In genomic region chr6:146127447-146128215, GRCh38 we compare ENCODE assay signal across 24 cellular contexts.
DNase-seq lines count a peak whose midpoint lies in the region; ATAC-seq, FAIRE-seq and TF ChIP-seq lines count a peak whose summit lies in the region.
"Had no signal": no experiment of that assay in that cellular context is flagged by ENCODE, and none has a peak within 500 bp of the region (broad histone marks: within the 10 kb centered on the region; RNA-seq: fewer than 3 reads in every experiment).

No MANE protein-coding gene starts in this region.

- H3K27ac ChIP-seq in HepG2 (ENCODE audit: extremely low read length, insufficient read depth, low read length) (no peak overlapping the region), right lobe of liver (no peak overlapping the region)
- H3K27ac ChIP-seq: 22Rv1; BLaER1 treated with 17β-estradiol and CSF1 and Interleukin-3, amounts not matched to agents 10 nM and 100 nM had no signal

- H3K36me3 ChIP-seq in HepG2 (replicated peaks in 1 of 2; ENCODE audit: control insufficient read depth in 1 of 2, insufficient read depth in 2 of 2, low read length in 2 of 2) (no peaks in the 10 kb centered on the region), right lobe of liver (no peaks in the 10 kb centered on the region)
- H3K36me3 ChIP-seq: BE2C; BLaER1 treated with 17β-estradiol and CSF1 and Interleukin-3, amounts not matched to agents 10 nM and 100 nM had no signal

- no peaks in the 10 kb centered on the region for H3K79me2 ChIP-seq in HepG2 (ENCODE audit: insufficient read depth, low read length)

- no peak overlapping the region for H3K4me3 ChIP-seq in HepG2 (replicated peaks in 1 of 3; ENCODE audit: insufficient read depth in 1 of 3, low read depth in 2 of 3, low read length in 3 of 3)
- no peak overlapping the region for H3K4me3 ChIP-seq in right lobe of liver
- H3K4me3 ChIP-seq: BLaER1 treated with 17β-estradiol and CSF1 and Interleukin-3, amounts not matched to agents 10 nM and 100 nM had no signal

- no peak overlapping the region for H3K4me2 ChIP-seq in HepG2 (ENCODE audit: low read depth, low read length)
- H3K4me2 ChIP-seq: BLaER1 treated with 17β-estradiol and CSF1 and Interleukin-3, amounts not matched to agents 10 nM and 100 nM had no signal

- TF ChIP-seq RAD21 in HepG2 (CRISPR knock-in tag; IDR thresholded peaks at IDR 0.05), result no peak

- in situ Hi-C loops in HepG2 (cut with HindIII; ENCODE audit: extremely low pct_ligation_motif_present, low pct_unique_long_range_greater_than_20kb), result no loop called here

- H3K9me3 ChIP-seq in HepG2 (ENCODE audit: low read length) (no peaks in the 10 kb centered on the region), right lobe of liver (no peaks in the 10 kb centered on the region)
- H3K9me3 ChIP-seq: BE2C; BLaER1 treated with 17β-estradiol and CSF1 and Interleukin-3, amounts not matched to agents 10 nM and 100 nM had no signal

- ATAC-seq in HepG2 (no peak), right lobe of liver (no peak), GM18520 (IDR thresholded peaks at IDR 0.05; ENCODE audit: unreplicated experiment) (no peak)

- CTCF ChIA-PET in HepG2 (lab: Yijun Ruan, JAX; ENCODE audit: low intra/inter-chr PET ratio, low total read pairs), result no interaction called here

- intact Hi-C loops in HepG2 (cut with micrococcal nuclease; ENCODE audit: unreplicated experiment) (no loop called here), right lobe of liver (cut with DNase I) (no loop called here)

- H3K9ac ChIP-seq in HepG2 (ENCODE audit: insufficient read depth, low read depth, low read length), result no peak overlapping the region
- H3K9ac ChIP-seq: BLaER1 treated with 17β-estradiol and CSF1 and Interleukin-3, amounts not matched to agents 10 nM and 100 nM had no signal

- no peak for FAIRE-seq in HepG2 (lab: Jason Lieb, UNC)
- FAIRE-seq: A204.1, D721Med, GM12891, GM18507, H1 had no signal

- H4K20me1 ChIP-seq in HepG2 (ENCODE audit: insufficient read depth, low read length), result no peaks in the 10 kb centered on the region
- H4K20me1 ChIP-seq: BLaER1 treated with 17β-estradiol and CSF1 and Interleukin-3, amounts not matched to agents 10 nM and 100 nM had no signal

- TF ChIP-seq EP300 in HepG2 (IDR thresholded peaks at IDR 0.05; ENCODE audit: low read depth in 2 of 2, low read length in 2 of 2) (no peak), HepG2 (CRISPR knock-in tag; IDR thresholded peaks at IDR 0.05; ENCODE audit: borderline replicate concordance) (no peak)

- DNase-seq in HepG2 (ENCODE audit: low spot score) (no peak), right lobe of liver (no peak), cerebellar cortex (ENCODE audit: low spot score) (peak; percentile 92), myocyte (ENCODE audit: low read depth) (peak; percentile 37)
- no peak for DNase-seq in activated CD8-positive, alpha-beta memory T cell treated with anti-CD3 and anti-CD28 coated beads for 24 hours
- DNase-seq: ACHN; AML-193; BE2C; CD4-positive, alpha-beta T cell; CD8-positive, alpha-beta memory T cell; DMS 273 treated with DMSO at 0.1 percent for 48 hours; DMS79; EL; GF-D8; H7; HCEC 1CT had no signal

- H2AFZ ChIP-seq in HepG2 (ENCODE audit: low read length), result no peak overlapping the region

- H3K27me3 ChIP-seq in HepG2 (ENCODE audit: control insufficient read depth in 1 of 2, insufficient read depth in 2 of 2, low read length in 2 of 2) (no peaks in the 10 kb centered on the region), right lobe of liver (no peaks in the 10 kb centered on the region)
- H3K27me3 ChIP-seq: BLaER1 treated with 17β-estradiol and CSF1 and Interleukin-3, amounts not matched to agents 10 nM and 100 nM had no signal

- POLR2A ChIA-PET in HepG2 (lab: Yijun Ruan, JAX), result no interaction called here

- TF ChIP-seq POLR2A in HepG2 (IDR thresholded peaks at IDR 0.05; ENCODE audit: insufficient read depth in 1 of 2, low read depth in 2 of 2, low read length in 2 of 2) (no peak), right lobe of liver (IDR thresholded peaks at IDR 0.05) (no peak)

- H3K4me1 ChIP-seq in HepG2 (ENCODE audit: insufficient read depth, low read length) (no peaks in the 10 kb centered on the region), right lobe of liver (no peaks in the 10 kb centered on the region)
- H3K4me1 ChIP-seq: BE2C; BLaER1 treated with 17β-estradiol and CSF1 and Interleukin-3, amounts not matched to agents 10 nM and 100 nM had no signal

- no TSS peak for BruUV-seq in HepG2 (replicated peaks; lab: Mats Ljungman, UMichigan)

- TF ChIP-seq CTCF in HepG2 (CRISPR knock-in tag; IDR thresholded peaks at IDR 0.05) (no peak), right lobe of liver (IDR thresholded peaks at IDR 0.05) (no peak)

- 0% methylated on average over 2 of the region's 2 CpGs for WGBS in HepG2 (ENCODE audit: low lambda C conversion rate)
- 38% methylated on average over 2 of the region's 2 CpGs for WGBS in right lobe of liver (ENCODE audit: insufficient coverage, low coverage, low lambda C conversion rate, missing lambda C conversion rate)

TF ChIP-seq in HepG2, 621 proteins besides CTCF, POLR2A, EP300 and RAD21:
- no peak for TF ChIP-seq KMT2B (CRISPR knock-in tag; IDR thresholded peaks at IDR 0.05)
- TF ChIP-seq MAFF (IDR thresholded peaks at IDR 0.05; ENCODE audit: low read depth, low read length), result peak; percentile 91
- peak; percentile 94 to 95 for TF ChIP-seq MAFK (conservative IDR thresholded peaks at IDR 0.05 in 1 of 2, IDR thresholded peaks at IDR 0.05 in 1 of 2; ENCODE audit: low read length in 2 of 2)

Comparison
In these comparisons a context has a peak if more than half of its experiments do, and no peak if none do; other contexts are left out.
1. DNase-seq: peak in cerebellar cortex (single experiment) and myocyte (single experiment); none in HepG2 (single experiment), right lobe of liver (0 of 3) and activated CD8-positive, alpha-beta memory T cell treated with anti-CD3 and anti-CD28 coated beads for 24 hours (single experiment).